10 cellular contexts compared by ENCODE assay signal in the genomic region with DNA sequence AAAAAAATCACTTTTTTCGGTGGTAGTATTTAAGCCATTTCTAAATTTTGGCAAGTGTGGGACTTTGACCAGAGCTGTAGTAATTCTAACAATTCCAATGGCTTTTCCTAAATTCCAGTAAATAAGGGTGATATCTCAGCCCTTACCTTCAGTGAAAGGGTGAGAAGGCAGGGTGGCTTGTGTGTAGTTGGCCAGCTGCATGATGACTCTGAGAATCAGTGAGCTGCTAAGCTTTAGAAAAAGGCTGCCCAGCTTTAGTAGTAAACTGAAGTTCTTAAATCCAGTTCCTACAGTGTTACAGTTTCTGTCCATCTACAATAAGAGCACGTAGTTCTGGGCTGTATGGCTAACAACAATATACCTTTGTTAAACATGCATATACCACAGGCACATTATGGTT. TPM values are rescaled to one million over a fixed set of nuclear protein-coding genes. Genes with fewer than 3 reads are reported as not detected.
DNase-seq lines count a peak whose midpoint lies in the region; ATAC-seq, FAIRE-seq and TF ChIP-seq lines count a peak whose summit lies in the region.
"Had no signal": no experiment of that assay in that cellular context is flagged by ENCODE, and none has a peak within 500 bp of the region (broad histone marks: within the 10 kb centered on the region; RNA-seq: fewer than 3 reads in every experiment).

No MANE protein-coding gene starts in this region.

- no peaks in the 10 kb centered on the region for H3K79me2 ChIP-seq in astrocyte (ENCODE audit: insufficient read depth, low read length)

- H3K27ac Mint-ChIP-seq in HFFc6, result peak overlapping the region; percentile 44
- H3K27ac Mint-ChIP-seq in astrocyte (ENCODE audit: unreplicated experiment), result peak overlapping the region; percentile 81
- H3K27ac Mint-ChIP-seq in activated naive CD4-positive, alpha-beta T cell treated with anti-CD3 and anti-CD28 coated beads for 36 hours, result no peak overlapping the region
- H3K27ac Mint-ChIP-seq: naive B cell had no signal

- H3K27me3 Mint-ChIP-seq in HFFc6 (ENCODE audit: insufficient read depth) (no peaks in the 10 kb centered on the region; the same call in 1 of the 2 replicates), astrocyte (ENCODE audit: low read depth, unreplicated experiment) (no peaks in the 10 kb centered on the region)
- H3K27me3 Mint-ChIP-seq in activated naive CD4-positive, alpha-beta T cell treated with anti-CD3 and anti-CD28 coated beads for 36 hours (ENCODE audit: low read depth), result no peaks in the 10 kb centered on the region
- H3K27me3 Mint-ChIP-seq: naive B cell had no signal

- H3K27ac ChIP-seq in astrocyte (ENCODE audit: low read depth, low read length) (no peak overlapping the region), muscle layer of duodenum (ENCODE audit: low read length) (peak overlapping the region; percentile 10)

- H3K27me3 ChIP-seq in astrocyte (ENCODE audit: insufficient read depth, low read length) (no peaks in the 10 kb centered on the region), muscle layer of duodenum (ENCODE audit: low read depth, low read length) (no peaks in the 10 kb centered on the region)

- no peaks in the 10 kb centered on the region for H3K9me3 ChIP-seq in astrocyte (ENCODE audit: insufficient read depth, low read depth, low read length)
- H3K9me3 ChIP-seq in muscle layer of duodenum (ENCODE audit: control insufficient read depth in 1 of 2, low read length in 2 of 2), result no peaks in the 10 kb centered on the region

- no peak overlapping the region for H3K4me3 Mint-ChIP-seq in HFFc6
- H3K4me3 Mint-ChIP-seq in astrocyte (ENCODE audit: unreplicated experiment), result no peak overlapping the region
- H3K4me3 Mint-ChIP-seq in activated naive CD4-positive, alpha-beta T cell treated with anti-CD3 and anti-CD28 coated beads for 36 hours, result no peak overlapping the region
- H3K4me3 Mint-ChIP-seq: naive B cell had no signal

- DNase-seq in HFFc6 (no peak), astrocyte (ENCODE audit: low read depth) (no peak), germinal center (ENCODE audit: low spot score) (no peak)
- no peak for DNase-seq in effector CD4-positive, alpha-beta T cell
- DNase-seq in activated naive CD4-positive, alpha-beta T cell (lab: John Stamatoyannopoulos, UW), result no peak
- no peak for DNase-seq in activated naive CD4-positive, alpha-beta T cell treated with anti-CD3 and anti-CD28 coated beads for 36 hours
- DNase-seq: effector memory CD4-positive, alpha-beta T cell; naive B cell had no signal

- H3K4me1 Mint-ChIP-seq in HFFc6 (ENCODE audit: low read depth) (peaks cover 16% of the 10 kb centered on the region), astrocyte (ENCODE audit: low read depth, unreplicated experiment) (peaks cover 19% of the 10 kb centered on the region)
- H3K4me1 Mint-ChIP-seq in activated naive CD4-positive, alpha-beta T cell treated with anti-CD3 and anti-CD28 coated beads for 36 hours (ENCODE audit: low read depth), result peaks cover 10% of the 10 kb centered on the region
- H3K4me1 Mint-ChIP-seq: naive B cell had no signal

- peak overlapping the region; percentile 20 for H3K9ac ChIP-seq in astrocyte (ENCODE audit: low read length)

- H3K4me3 ChIP-seq in astrocyte (ENCODE audit: insufficient read depth, low read depth, low read length), result no peak overlapping the region
- H3K4me3 ChIP-seq in muscle layer of duodenum (ENCODE audit: low read depth in 1 of 2, low read length in 2 of 2), result peak overlapping the region in 1 of 2 donors; percentile 37

- H3K9me3 Mint-ChIP-seq in HFFc6 (no peaks in the 10 kb centered on the region), astrocyte (ENCODE audit: unreplicated experiment) (no peaks in the 10 kb centered on the region)
- no peaks in the 10 kb centered on the region for H3K9me3 Mint-ChIP-seq in activated naive CD4-positive, alpha-beta T cell treated with anti-CD3 and anti-CD28 coated beads for 36 hours
- H3K9me3 Mint-ChIP-seq: naive B cell had no signal

- peak overlapping the region; percentile 55 for H3K4me2 ChIP-seq in astrocyte (ENCODE audit: low read length)

- intact Hi-C loops in activated naive CD4-positive, alpha-beta T cell treated with anti-CD3 and anti-CD28 coated beads for 36 hours (cut with micrococcal nuclease), result loop anchor here (1.0 to 2.0 kb wide), 2 partner anchors 89 to 361 kb away; partner anchors contain the start of gene COX7A2L

- TF ChIP-seq CTCF in HFFc6 (IDR thresholded peaks at IDR 0.05), result no peak
- no peak for TF ChIP-seq CTCF in astrocyte (IDR thresholded peaks at IDR 0.05; ENCODE audit: insufficient read depth, low read depth, low read length)

- no peak for FAIRE-seq in astrocyte (lab: Jason Lieb, UNC)

- H3K36me3 Mint-ChIP-seq in HFFc6 (ENCODE audit: low read depth), result no peaks in the 10 kb centered on the region
- peaks cover 7% of the 10 kb centered on the region for H3K36me3 Mint-ChIP-seq in astrocyte (ENCODE audit: low read depth, unreplicated experiment)
- peaks cover 3% of the 10 kb centered on the region for H3K36me3 Mint-ChIP-seq in activated naive CD4-positive, alpha-beta T cell treated with anti-CD3 and anti-CD28 coated beads for 36 hours (ENCODE audit: low read depth)
- H3K36me3 Mint-ChIP-seq: naive B cell had no signal

- H2AFZ ChIP-seq in astrocyte (ENCODE audit: low read depth, low read length), result no peak overlapping the region

- peak; percentile 6 for ATAC-seq in GM18867 (IDR thresholded peaks at IDR 0.05; ENCODE audit: unreplicated experiment)

- H3K4me1 ChIP-seq in astrocyte (ENCODE audit: insufficient read depth, low read length) (peaks cover 3% of the 10 kb centered on the region), muscle layer of duodenum (ENCODE audit: control insufficient read depth in 1 of 2, insufficient read depth in 2 of 2, low read length in 2 of 2) (peaks cover 6 to 19% of the 10 kb centered on the region in 2 donors)

- H3K36me3 ChIP-seq in astrocyte (ENCODE audit: insufficient read depth, low read length), result no peaks in the 10 kb centered on the region
- H3K36me3 ChIP-seq in muscle layer of duodenum (ENCODE audit: control insufficient read depth in 1 of 2, insufficient read depth in 2 of 2, low read length in 2 of 2), result no peaks in the 10 kb centered on the region

- no peaks in the 10 kb centered on the region for H4K20me1 ChIP-seq in astrocyte (ENCODE audit: insufficient read depth, low read length)

- CTCF ChIA-PET in activated naive CD4-positive, alpha-beta T cell treated with anti-CD3 and anti-CD28 coated beads for 36 hours (lab: Charles Lee), result interaction anchor here (0.6 kb wide), 1 partner anchor 22 kb away, joined by 3 read pairs; no protein-coding TSS in a partner anchor

RNA-seq across cellular contexts. Expression of gene OXER1, which starts 42.0 kb away (rescaled TPM):
- not detected for total RNA-seq in HFFc6 (2021; fragmentation: NEBNext Ultra II Directional; extraction: Animal tissue kit (Norgen Biotek cat#: 25700))
- total RNA-seq in astrocyte, result 0.39 and 0.43 TPM in 2 replicates
- total RNA-seq in activated naive CD4-positive, alpha-beta T cell treated with anti-CD3 and anti-CD28 coated beads for 36 hours, result under 1 TPM in 1 of 2 experiments, not detected in 1; 0.14 TPM
